In the genomic region with DNA sequence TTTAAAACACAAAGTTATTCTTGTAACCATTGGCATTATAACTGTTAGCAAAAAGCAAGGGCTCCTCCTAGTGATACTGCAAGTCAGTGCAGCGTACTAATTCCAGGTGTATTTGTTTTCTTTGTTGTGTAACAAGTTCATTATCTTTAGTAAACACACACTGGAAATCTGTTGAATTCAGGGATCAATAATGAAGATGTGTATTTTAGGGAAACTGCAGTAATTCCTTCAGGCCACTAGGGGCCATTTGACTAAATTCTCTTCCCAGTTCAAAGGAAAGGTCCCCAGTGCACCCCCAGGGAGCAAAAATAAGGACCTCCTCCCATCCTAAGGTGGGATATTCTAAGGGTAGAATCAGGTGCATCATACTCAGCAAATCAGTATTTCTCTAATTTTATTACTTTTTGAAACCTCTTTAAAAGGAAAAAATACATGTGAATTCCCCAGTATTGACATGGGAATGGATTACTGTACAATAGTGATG, we compare ENCODE assay signal across 8 cellular contexts.
DNase-seq lines count a peak whose midpoint lies in the region; ATAC-seq lines count a peak whose summit lies in the region.

No MANE protein-coding gene starts in this region.

- DNase-seq in D341Med (ENCODE audit: low spot score): peak; percentile 38
- peak; percentile 9 for DNase-seq in KBM-7
- peak; percentile 58 for DNase-seq in astrocyte of the hippocampus (ENCODE audit: low read depth, low spot score)
- peak; percentile 56 for DNase-seq in mesenchymal stem cell
- no peak for DNase-seq in NK-92 treated with Interleukin-12 subunit alpha and Interleukin-12 subunit beta, amount 100 ng/mL, for 24 hours (lab: John Stamatoyannopoulos, UW)
- DNase-seq in T-helper 17 cell: no peak

- H2BK120ac ChIP-seq in mesenchymal stem cell (ENCODE audit: low read depth, low read length): no peak overlapping the region

- no peaks in the 10 kb centered on the region for H3K79me1 ChIP-seq in mesenchymal stem cell (replicated peaks; ENCODE audit: low read length, poor library complexity, severe bottlenecking)

- H4K91ac ChIP-seq in mesenchymal stem cell (ENCODE audit: low read length): no peak overlapping the region

- peaks cover 35% of the 10 kb centered on the region for H3K27me3 Mint-ChIP-seq in T-helper 17 cell

- H2BK15ac ChIP-seq in mesenchymal stem cell (ENCODE audit: low read depth, poor library complexity, severe bottlenecking): no peak overlapping the region

- H3K4me1 ChIP-seq in mesenchymal stem cell (ENCODE audit: control insufficient read depth, insufficient read depth, low read depth, low read length): peaks cover 2% of the 10 kb centered on the region

- H3K4me3 Mint-ChIP-seq in T-helper 17 cell: no peak overlapping the region

- H3K4me1 Mint-ChIP-seq in T-helper 17 cell: no peaks in the 10 kb centered on the region

- H3K14ac ChIP-seq in mesenchymal stem cell (ENCODE audit: low read length in 2 of 2): no peak overlapping the region

- no peak overlapping the region for H3K9ac ChIP-seq in mesenchymal stem cell (ENCODE audit: low read length)

- no peak overlapping the region for H3K4ac ChIP-seq in mesenchymal stem cell (ENCODE audit: low read depth in 1 of 2, low read length in 2 of 2)

- no peaks in the 10 kb centered on the region for H3K36me3 Mint-ChIP-seq in T-helper 17 cell (ENCODE audit: low read depth)

- peaks cover 0 to 16% of the 10 kb centered on the region in 2 experiments for H3K27me3 ChIP-seq in mesenchymal stem cell (ENCODE audit: control insufficient read depth in 1 of 2, insufficient read depth in 1 of 2, low read length in 2 of 2)

- H3K36me3 ChIP-seq in mesenchymal stem cell (ENCODE audit: control insufficient read depth in 1 of 2, insufficient read depth in 2 of 2, low read depth in 1 of 2, low read length in 2 of 2): no peaks in the 10 kb centered on the region

- no peak overlapping the region for H3K18ac ChIP-seq in mesenchymal stem cell (ENCODE audit: low read depth in 1 of 2, low read length in 2 of 2)

- in situ Hi-C loops in KBM-7 (cut with MboI; ENCODE audit: low pct_unique_long_range_greater_than_20kb, low sequenced_read_pairs): no loop called here

- H2AK5ac ChIP-seq in mesenchymal stem cell (ENCODE audit: low read length, severe bottlenecking): no peak overlapping the region

- H3K9me3 ChIP-seq in mesenchymal stem cell (ENCODE audit: control insufficient read depth, low read length): no peaks in the 10 kb centered on the region
- H3K9me3 ChIP-seq in T-helper 17 cell (ENCODE audit: control insufficient read depth, low read length, poor library complexity, severe bottlenecking): no peaks in the 10 kb centered on the region

- H3K4me2 ChIP-seq in mesenchymal stem cell (ENCODE audit: low read length, poor library complexity, severe bottlenecking): no peak overlapping the region

- no peak for ATAC-seq in HG03520 (IDR thresholded peaks at IDR 0.05; ENCODE audit: unreplicated experiment)
- no peak for ATAC-seq in GM18498 (IDR thresholded peaks at IDR 0.05; ENCODE audit: unreplicated experiment)
- ATAC-seq in T-helper 17 cell: no peak

- H2AFZ ChIP-seq in mesenchymal stem cell (ENCODE audit: low read depth, low read length): no peak overlapping the region

- no CpG with 5 or more reads among the region's 1 CpG for WGBS in mesenchymal stem cell

- no peak overlapping the region for H3K4me3 ChIP-seq in mesenchymal stem cell (ENCODE audit: insufficient read depth in 1 of 2, low read depth in 1 of 2, low read length in 2 of 2)

- H3K23ac ChIP-seq in mesenchymal stem cell (ENCODE audit: low read length in 2 of 2): no peak overlapping the region

- H3K27ac Mint-ChIP-seq in T-helper 17 cell: no peak overlapping the region

- H3K27ac ChIP-seq in mesenchymal stem cell (ENCODE audit: low read length, poor library complexity, severe bottlenecking): no peak overlapping the region

- no peak overlapping the region for H2BK12ac ChIP-seq in mesenchymal stem cell (ENCODE audit: low read length in 2 of 2)

- H4K8ac ChIP-seq in mesenchymal stem cell (ENCODE audit: low read length): no peak overlapping the region

- H2BK5ac ChIP-seq in mesenchymal stem cell (ENCODE audit: low read depth, low read length, poor library complexity, severe bottlenecking): no peak overlapping the region

Comparison
In these comparisons a context has a peak if more than half of its experiments do, and no peak if none do; other contexts are left out.
1. DNase-seq: peak in D341Med (single experiment), KBM-7 (single experiment), astrocyte of the hippocampus (single experiment) and mesenchymal stem cell (single experiment); none in NK-92 treated with Interleukin-12 subunit alpha and Interleukin-12 subunit beta, amount 100 ng/mL, for 24 hours (single experiment) and T-helper 17 cell (0 of 3).